14 cellular contexts compared by ENCODE assay signal in genomic region chr5:72587909-72588308, GRCh38.
DNase-seq lines count a peak whose midpoint lies in the region; ATAC-seq, FAIRE-seq and TF ChIP-seq lines count a peak whose summit lies in the region.
"Had no signal": no experiment of that assay in that cellular context is flagged by ENCODE, and none has a peak within 500 bp of the region (broad histone marks: within the 10 kb centered on the region; RNA-seq: fewer than 3 reads in every experiment).

No MANE protein-coding gene starts in this region.

- no peak overlapping the region for H2BK12ac ChIP-seq in H9 (ENCODE audit: insufficient read length, low read depth, low read length)
- no peak overlapping the region for H2BK12ac ChIP-seq in mesenchymal stem cell (ENCODE audit: low read length in 2 of 2)

- no peak overlapping the region for H3K4ac ChIP-seq in H9 (ENCODE audit: low read depth, low read length)
- H3K4ac ChIP-seq in mesenchymal stem cell (ENCODE audit: low read depth in 1 of 2, low read length in 2 of 2): peak overlapping the region in 1 of 2 experiments; percentile 54

- H2BK120ac ChIP-seq in H9 (ENCODE audit: low read depth, low read length, poor library complexity, severe bottlenecking): no peak overlapping the region
- H2BK120ac ChIP-seq in mesenchymal stem cell (ENCODE audit: low read depth, low read length): no peak overlapping the region

- H3K4me3 ChIP-seq in ACC112 (ENCODE audit: low read depth, low read length) (no peak overlapping the region; the same call in 1 of the 2 replicates), astrocyte (ENCODE audit: insufficient read depth, low read depth, low read length) (no peak overlapping the region), mesenchymal stem cell (ENCODE audit: insufficient read depth in 1 of 2, low read depth in 1 of 2, low read length in 2 of 2) (no peak overlapping the region)
- H3K4me3 ChIP-seq: tibial nerve had no signal

- H3K27ac Mint-ChIP-seq in H9 (peak overlapping the region in 1 of 3 experiments; percentile 24; a peak in 1 of 7 replicates), astrocyte (ENCODE audit: unreplicated experiment) (no peak overlapping the region)
- H3K27ac Mint-ChIP-seq: activated naive CD8-positive, alpha-beta T cell treated with anti-CD3 and anti-CD28 coated beads, Interleukin-2, amount 10 ng/mL, durations not matched to agents 7 days and 5 days had no signal

- DNase-seq in H9 (no peak), astrocyte (ENCODE audit: low read depth) (no peak), mesenchymal stem cell (no peak), COLO829 (ENCODE audit: low spot score) (no peak)
- no peak for DNase-seq in activated CD4-positive, alpha-beta T cell treated with anti-CD3 and anti-CD28 coated beads, Interleukin-2, amount 50 U/mL, for 48 hours
- DNase-seq: activated naive CD8-positive, alpha-beta T cell treated with anti-CD3 and anti-CD28 coated beads, Interleukin-2, amount 10 ng/mL, durations not matched to agents 7 days and 5 days; activated T-cell treated with anti-CD3 and anti-CD28 coated beads for 4 hours; DMS79 treated with DMSO at 0.1 percent for 48 hours; GOT3 had no signal

- H2AFZ ChIP-seq in ACC112 (ENCODE audit: low read length, unreplicated experiment) (peak overlapping the region; percentile 81), H9 (ENCODE audit: low read length) (peak overlapping the region; percentile 2), astrocyte (ENCODE audit: low read depth, low read length) (peak overlapping the region; percentile 59), mesenchymal stem cell (ENCODE audit: low read depth, low read length) (peak overlapping the region; percentile 48)

- H3K27me3 Mint-ChIP-seq in H9 (ENCODE audit: low read depth) (no peaks in the 10 kb centered on the region), astrocyte (ENCODE audit: low read depth, unreplicated experiment) (no peaks in the 10 kb centered on the region)

- 0 out of 2 replicates have a peak, but pooled peaks cover 3% of the 10 kb centered on the region for H3K36me3 ChIP-seq in ACC112 (ENCODE audit: insufficient read depth, low read length)
- no peaks in the 10 kb centered on the region for H3K36me3 ChIP-seq in astrocyte (ENCODE audit: insufficient read depth, low read length)
- H3K36me3 ChIP-seq in mesenchymal stem cell (ENCODE audit: control insufficient read depth in 1 of 2, insufficient read depth in 2 of 2, low read depth in 1 of 2, low read length in 2 of 2): no peaks in the 10 kb centered on the region
- H3K36me3 ChIP-seq: tibial nerve had no signal

- H3K36me3 Mint-ChIP-seq in H9 (ENCODE audit: insufficient read depth in 1 of 3, low read depth in 3 of 3): no peaks in the 10 kb centered on the region
- no peaks in the 10 kb centered on the region for H3K36me3 Mint-ChIP-seq in astrocyte (ENCODE audit: low read depth, unreplicated experiment)
- H3K36me3 Mint-ChIP-seq: activated naive CD8-positive, alpha-beta T cell treated with anti-CD3 and anti-CD28 coated beads, Interleukin-2, amount 10 ng/mL, durations not matched to agents 7 days and 5 days had no signal

- H3K27me3 ChIP-seq in ACC112 (ENCODE audit: insufficient read depth, low read length) (no peaks in the 10 kb centered on the region), H9 (ENCODE audit: insufficient read depth, low read length) (no peaks in the 10 kb centered on the region), astrocyte (ENCODE audit: insufficient read depth, low read length) (no peaks in the 10 kb centered on the region), mesenchymal stem cell (ENCODE audit: control insufficient read depth in 1 of 2, insufficient read depth in 1 of 2, low read length in 2 of 2) (no peaks in the 10 kb centered on the region)
- H3K27me3 ChIP-seq: tibial nerve had no signal

- H3K4me2 ChIP-seq in H9 (ENCODE audit: insufficient read depth, insufficient read length, low read length): no peak overlapping the region
- no peak overlapping the region for H3K4me2 ChIP-seq in astrocyte (ENCODE audit: low read length)
- no peak overlapping the region for H3K4me2 ChIP-seq in mesenchymal stem cell (ENCODE audit: low read length, poor library complexity, severe bottlenecking)

- peak overlapping the region; percentile 76 for H3K27ac ChIP-seq in ACC112 (ENCODE audit: low read depth, low read length)
- no peak overlapping the region for H3K27ac ChIP-seq in H9 (ENCODE audit: insufficient read length, low read depth, low read length)
- H3K27ac ChIP-seq in astrocyte (ENCODE audit: low read depth, low read length): no peak overlapping the region
- no peak overlapping the region for H3K27ac ChIP-seq in mesenchymal stem cell (ENCODE audit: low read length, poor library complexity, severe bottlenecking)
- H3K27ac ChIP-seq: HL-60, tibial nerve had no signal

- H3K79me2 ChIP-seq in ACC112 (ENCODE audit: control insufficient read depth, insufficient read depth, low read length, unreplicated experiment): no peaks in the 10 kb centered on the region
- H3K79me2 ChIP-seq in H9 (ENCODE audit: insufficient read depth, low read length): no peaks in the 10 kb centered on the region
- H3K79me2 ChIP-seq in astrocyte (ENCODE audit: insufficient read depth, low read length): no peaks in the 10 kb centered on the region

- no peak overlapping the region for H3K23ac ChIP-seq in H9 (ENCODE audit: insufficient read length, low read depth, low read length)
- no peak overlapping the region for H3K23ac ChIP-seq in mesenchymal stem cell (ENCODE audit: low read length in 2 of 2)

- no peak overlapping the region for H3K4me3 Mint-ChIP-seq in H9
- H3K4me3 Mint-ChIP-seq in astrocyte (ENCODE audit: unreplicated experiment): no peak overlapping the region
- H3K4me3 Mint-ChIP-seq: activated naive CD8-positive, alpha-beta T cell treated with anti-CD3 and anti-CD28 coated beads, Interleukin-2, amount 10 ng/mL, durations not matched to agents 7 days and 5 days had no signal

- H4K5ac ChIP-seq in H9 (ENCODE audit: insufficient read length, low read depth, low read length): no peak overlapping the region

- no CpG with 5 or more reads among the region's 4 CpGs for WGBS in H9 (ENCODE audit: extremely low coverage, insufficient read length, low lambda C conversion rate)
- WGBS in mesenchymal stem cell: 64% methylated on average over 4 of the region's 4 CpGs

- H4K8ac ChIP-seq in H9 (replicated peaks; ENCODE audit: insufficient read length, low read depth, low read length) (no peak overlapping the region), mesenchymal stem cell (ENCODE audit: low read length) (peak overlapping the region; percentile 96)

- H3K18ac ChIP-seq in H9 (ENCODE audit: insufficient read length, low read depth, low read length) (no peak overlapping the region), mesenchymal stem cell (ENCODE audit: low read depth in 1 of 2, low read length in 2 of 2) (peak overlapping the region; percentile 37 to 91)

- H3K79me1 ChIP-seq in H9 (ENCODE audit: insufficient read depth, low read depth, low read length, poor library complexity, severe bottlenecking) (no peaks in the 10 kb centered on the region), mesenchymal stem cell (replicated peaks; ENCODE audit: low read length, poor library complexity, severe bottlenecking) (no peaks in the 10 kb centered on the region)

- no peak overlapping the region for H3K14ac ChIP-seq in H9 (ENCODE audit: insufficient read depth, low read length)
- no peak overlapping the region for H3K14ac ChIP-seq in mesenchymal stem cell (ENCODE audit: low read length in 2 of 2)

- H3K9ac ChIP-seq in H9 (ENCODE audit: extremely low read depth, insufficient read length, low read length) (no peak overlapping the region), astrocyte (ENCODE audit: low read length) (no peak overlapping the region), mesenchymal stem cell (ENCODE audit: low read length) (no peak overlapping the region)

- H3K4me1 Mint-ChIP-seq in H9 (peaks cover 5 to 7% of the 10 kb centered on the region in 2 experiments), astrocyte (ENCODE audit: low read depth, unreplicated experiment) (peaks cover 9% of the 10 kb centered on the region)
- H3K4me1 Mint-ChIP-seq: activated naive CD8-positive, alpha-beta T cell treated with anti-CD3 and anti-CD28 coated beads, Interleukin-2, amount 10 ng/mL, durations not matched to agents 7 days and 5 days had no signal

- H3T11ph ChIP-seq in H9 (ENCODE audit: low read length): no peak overlapping the region

- H3K9me3 Mint-ChIP-seq in H9: no peaks in the 10 kb centered on the region
- H3K9me3 Mint-ChIP-seq in astrocyte (ENCODE audit: unreplicated experiment): no peaks in the 10 kb centered on the region

- H3K9me3 ChIP-seq in H9 (ENCODE audit: control insufficient read depth, low read depth, low read length): no peaks in the 10 kb centered on the region
- no peaks in the 10 kb centered on the region for H3K9me3 ChIP-seq in astrocyte (ENCODE audit: insufficient read depth, low read depth, low read length)
- no peaks in the 10 kb centered on the region for H3K9me3 ChIP-seq in mesenchymal stem cell (ENCODE audit: control insufficient read depth, low read length)
- H3K9me3 ChIP-seq: tibial nerve had no signal

- FAIRE-seq in astrocyte (lab: Jason Lieb, UNC): no peak

- H2BK5ac ChIP-seq in H9 (ENCODE audit: insufficient read length, low read length): no peak overlapping the region
- no peak overlapping the region for H2BK5ac ChIP-seq in mesenchymal stem cell (ENCODE audit: low read depth, low read length, poor library complexity, severe bottlenecking)

- TF ChIP-seq CTCF in H9 (conservative IDR thresholded peaks at IDR 0.05) (no peak), astrocyte (IDR thresholded peaks at IDR 0.05; ENCODE audit: insufficient read depth, low read depth, low read length) (no peak)

- no peaks in the 10 kb centered on the region for H4K20me1 ChIP-seq in H9 (ENCODE audit: control insufficient read depth, insufficient read depth, insufficient read length)
- H4K20me1 ChIP-seq in astrocyte (ENCODE audit: insufficient read depth, low read length): no peaks in the 10 kb centered on the region

- no peaks in the 10 kb centered on the region for H3K23me2 ChIP-seq in H9 (ENCODE audit: insufficient read length, low read depth, low read length, poor library complexity, severe bottlenecking)

- H2BK20ac ChIP-seq in H9 (ENCODE audit: low read depth, low read length, poor library complexity, severe bottlenecking): no peak overlapping the region

- H3K56ac ChIP-seq in H9 (ENCODE audit: insufficient read length, low read depth, low read length): no peak overlapping the region

- H2BK15ac ChIP-seq in H9 (ENCODE audit: low read depth, low read length) (no peak overlapping the region), mesenchymal stem cell (ENCODE audit: low read depth, poor library complexity, severe bottlenecking) (peak overlapping the region; percentile 63)

- no peak overlapping the region for H2AK5ac ChIP-seq in H9 (ENCODE audit: insufficient read length, low read length)
- no peak overlapping the region for H2AK5ac ChIP-seq in mesenchymal stem cell (ENCODE audit: low read length, severe bottlenecking)

- H4K91ac ChIP-seq in H9 (ENCODE audit: insufficient read length, low read depth, low read length) (no peak overlapping the region), mesenchymal stem cell (ENCODE audit: low read length) (peak overlapping the region; percentile 16)

- ATAC-seq in HG03378 (IDR thresholded peaks at IDR 0.05; ENCODE audit: unreplicated experiment): no peak
- no peak for ATAC-seq in HG03354 (IDR thresholded peaks at IDR 0.05; ENCODE audit: poor library complexity, severe bottlenecking, unreplicated experiment)

- H3K4me1 ChIP-seq in ACC112 (ENCODE audit: control insufficient read depth, insufficient read depth, low read length, unreplicated experiment) (peaks cover 49% of the 10 kb centered on the region), H9 (ENCODE audit: insufficient read depth, low read length) (peaks cover 4% of the 10 kb centered on the region; the same call in 1 of the 2 replicates), astrocyte (ENCODE audit: insufficient read depth, low read length) (no peaks in the 10 kb centered on the region), mesenchymal stem cell (ENCODE audit: control insufficient read depth, insufficient read depth, low read depth, low read length) (no peaks in the 10 kb centered on the region)

Comparison
In these comparisons a context has a peak if more than half of its experiments do, and no peak if none do; other contexts are left out.
1. H2AFZ ChIP-seq: peak in every context shown above with its lines; median percentile 81 in ACC112; 59 in astrocyte; 48 in mesenchymal stem cell; 2 in H9.